Comparison of ENCODE assay signal across 10 cellular contexts in genomic region chr19:14817052-14817451, GRCh38. TPM values are rescaled to one million over a fixed set of nuclear protein-coding genes. Genes with fewer than 3 reads are reported as not detected.
"Had no signal": no experiment of that assay in that cellular context is flagged by ENCODE, and none has a peak within 500 bp of the region (broad histone marks: within the 10 kb centered on the region; RNA-seq: fewer than 3 reads in every experiment).

No MANE protein-coding gene starts in this region.

- H3K9ac ChIP-seq: KMS-11 had no signal

- H3K27ac Mint-ChIP-seq: IgD-negative memory B cell had no signal

- ATAC-seq: HepG2 had no signal

- H3K27ac ChIP-seq: HL-60, KMS-11 had no signal

- FAIRE-seq: HepG2, HTR-8/SVneo had no signal

- H3K4me3 Mint-ChIP-seq: IgD-negative memory B cell had no signal

- H3K4me2 ChIP-seq: KMS-11 had no signal

- DNase-seq: IMR-90, KBM-7, KG1 had no signal

- H3K27me3 Mint-ChIP-seq: IgD-negative memory B cell had no signal

RNA-seq across cellular contexts. Expression of gene OR7A5, which starts 17.9 kb away (rescaled TPM):
- total RNA-seq: HepG2, HT-29, HT1080, IMR-90 had no signal
- polyA plus RNA-seq: HepG2, IgD-negative memory B cell, IMR-90 had no signal

RNA-seq across cellular contexts. Expression of gene OR7C1, which starts 17.9 kb away (rescaled TPM):
- total RNA-seq: HepG2, HT-29, HT1080, IMR-90 had no signal
- polyA plus RNA-seq: HepG2, IgD-negative memory B cell, IMR-90 had no signal

RNA-seq across cellular contexts. Expression of gene OR7A10, which starts 31.7 kb away (rescaled TPM):
- total RNA-seq: HepG2, HT-29, HT1080, IMR-90 had no signal
- polyA plus RNA-seq: HepG2, IgD-negative memory B cell, IMR-90 had no signal

RNA-seq across cellular contexts. Expression of gene ADGRE2, which starts 38.7 kb away (rescaled TPM):
- total RNA-seq: HT-29, HT1080, IMR-90 had no signal
- polyA plus RNA-seq: HepG2, IMR-90 had no signal
